ENCODE assay signal across 16 cellular contexts in genomic region chr2:238313991-238314350, GRCh38. TPM values are rescaled to one million over a fixed set of nuclear protein-coding genes. Genes with fewer than 3 reads are reported as not detected.
A peak's percentile ranks its signal among the peaks of the same experiment; 100 is the strongest.
DNase-seq lines count a peak whose midpoint lies in the region; ATAC-seq, FAIRE-seq and TF ChIP-seq lines count a peak whose summit lies in the region.
"Had no signal": no experiment of that assay in that cellular context is flagged by ENCODE, and none has a peak within 500 bp of the region (broad histone marks: within the 10 kb centered on the region; RNA-seq: fewer than 3 reads in every experiment).

No MANE protein-coding gene starts in this region.

- H3K9me3 ChIP-seq in Karpas-422 (ENCODE audit: low read length) (no peaks in the 10 kb centered on the region), neuronal stem cell (replicated peaks in 1 of 2; ENCODE audit: control insufficient read depth in 2 of 2, insufficient read depth in 1 of 2, low read depth in 1 of 2, low read length in 2 of 2) (peaks cover 1 to 4% of the 10 kb centered on the region in 2 donors)
- H3K9me3 ChIP-seq: Caco-2, HAP-1 had no signal

- H3K4me2 ChIP-seq in Karpas-422 (ENCODE audit: low read depth, low read length, poor library complexity, severe bottlenecking) (no peak overlapping the region), neuronal stem cell (ENCODE audit: insufficient read depth, low read length, poor library complexity, severe bottlenecking) (no peak overlapping the region)

- no peak overlapping the region for H3K27ac ChIP-seq in Karpas-422 (ENCODE audit: low read length)
- H3K27ac ChIP-seq in neuronal stem cell (replicated peaks; ENCODE audit: low read length): no peak overlapping the region
- H3K27ac ChIP-seq: GM23248 had no signal

- H4K8ac ChIP-seq in neuronal stem cell (ENCODE audit: low read depth, low read length): no peak overlapping the region

- H4K20me1 ChIP-seq in Karpas-422 (ENCODE audit: insufficient read depth, low read depth, low read length): no peaks in the 10 kb centered on the region

- FAIRE-seq in H54 (lab: Jason Lieb, UNC): no peak
- FAIRE-seq: G401.6, GM12892, H1 had no signal

- H2AFZ ChIP-seq in Karpas-422 (ENCODE audit: low read length): peak overlapping the region; percentile 54; the same call in 1 of the 2 replicates
- peak overlapping the region; percentile 45 for H2AFZ ChIP-seq in neuronal stem cell (ENCODE audit: low read length)
- H2AFZ ChIP-seq: GM23248 had no signal

- H2BK15ac ChIP-seq in neuronal stem cell (ENCODE audit: low read length): no peak overlapping the region

- H3K27me3 ChIP-seq in Karpas-422 (ENCODE audit: low read length): no peaks in the 10 kb centered on the region
- H3K27me3 ChIP-seq in neuronal stem cell (ENCODE audit: control insufficient read depth in 3 of 3, insufficient read depth in 3 of 3, low read depth in 1 of 3, low read length in 3 of 3): no peaks in the 10 kb centered on the region

- H2BK120ac ChIP-seq in neuronal stem cell (ENCODE audit: low read depth, low read length): no peak overlapping the region

- no peaks in the 10 kb centered on the region for H3K36me3 ChIP-seq in Karpas-422 (ENCODE audit: insufficient read depth, low read length)
- H3K36me3 ChIP-seq in neuronal stem cell (replicated peaks in 1 of 2; ENCODE audit: control insufficient read depth in 2 of 2, insufficient read depth in 2 of 2, low read length in 2 of 2): no peaks in the 10 kb centered on the region
- H3K36me3 ChIP-seq: HAP-1 had no signal

- no peak for DNase-seq in Karpas-422
- no peak for DNase-seq in neuronal stem cell (ENCODE audit: low spot score)
- DNase-seq in sciatic nerve (ENCODE audit: low spot score): peak; percentile 18
- no peak for DNase-seq in H54 (ENCODE audit: insufficient read length, low spot score)
- DNase-seq in islet precursor cell: no peak
- DNase-seq: C1 segment of cervical spinal cord; Caco-2; CD4-positive, alpha-beta memory T cell; DMS153; GM23248; HFFc6 had no signal

- no peak overlapping the region for H3K18ac ChIP-seq in neuronal stem cell (ENCODE audit: low read length)

- H3K9me2 ChIP-seq in Karpas-422 (replicated peaks; ENCODE audit: insufficient read depth, low read length): no peaks in the 10 kb centered on the region

- no peak for TF ChIP-seq POLR2A in H54 (IDR thresholded peaks at IDR 0.05; ENCODE audit: low read depth, low read length)

- no peak overlapping the region for H3K23ac ChIP-seq in neuronal stem cell (ENCODE audit: low read depth, low read length, poor library complexity)

- no peak overlapping the region for H2BK5ac ChIP-seq in neuronal stem cell (ENCODE audit: low read length)

- no peak overlapping the region for H3K4ac ChIP-seq in neuronal stem cell (ENCODE audit: low read length)

- H3K79me2 ChIP-seq in Karpas-422 (ENCODE audit: low read length): no peaks in the 10 kb centered on the region

- no CpG with 5 or more reads among the region's 2 CpGs for WGBS in neuronal stem cell (ENCODE audit: extremely low coverage in 2 of 2, insufficient read length in 2 of 2, insufficient replicate concordance in 1 of 2), 2 donors

- H4K91ac ChIP-seq in neuronal stem cell (ENCODE audit: low read depth, low read length, poor library complexity): no peak overlapping the region

- intact Hi-C loops in sciatic nerve (cut with DNase I): no loop called here

- ATAC-seq in sciatic nerve (no peak), GM19455 (IDR thresholded peaks at IDR 0.05; ENCODE audit: unreplicated experiment) (no peak)

- no peak overlapping the region for H3K14ac ChIP-seq in neuronal stem cell (ENCODE audit: low read length)

- H2BK12ac ChIP-seq in neuronal stem cell (ENCODE audit: low read length): no peak overlapping the region

- H3K4me3 ChIP-seq in Karpas-422 (ENCODE audit: low read length): no peak overlapping the region
- H3K4me3 ChIP-seq in neuronal stem cell (ENCODE audit: low read length in 2 of 2): no peak overlapping the region
- H3K4me3 ChIP-seq: GM23248, HAP-1 had no signal

- peaks cover 27% of the 10 kb centered on the region for H3K4me1 ChIP-seq in Karpas-422 (ENCODE audit: low read length)
- no peaks in the 10 kb centered on the region for H3K4me1 ChIP-seq in neuronal stem cell (ENCODE audit: control insufficient read depth in 2 of 2, insufficient read depth in 1 of 2, low read depth in 1 of 2, low read length in 2 of 2)
- H3K4me1 ChIP-seq: Caco-2, HAP-1 had no signal

- H3K9ac ChIP-seq in Karpas-422 (ENCODE audit: low read length): no peak overlapping the region
- H3K9ac ChIP-seq in neuronal stem cell (ENCODE audit: low read depth, low read length, poor library complexity): no peak overlapping the region
- H3K9ac ChIP-seq: GM23248 had no signal

- H3K79me1 ChIP-seq in neuronal stem cell (ENCODE audit: low read depth, low read length): no peaks in the 10 kb centered on the region

- H2AK5ac ChIP-seq in neuronal stem cell (ENCODE audit: low read depth, low read length): no peak overlapping the region

RNA-seq across cellular contexts. Expression of gene TRAF3IP1, which starts 6.3 kb away (rescaled TPM):
- total RNA-seq in Karpas-422 (2014; rRNA removed; shearing (Covaris generic); ENCODE audit: low replicate concordance): 16.0 and 18.4 TPM in 2 replicates
- polyA plus RNA-seq in neuronal stem cell (2013, experiment 1 of 2): 13.8 TPM
- 14.5 TPM for polyA plus RNA-seq in neuronal stem cell (2013, experiment 2 of 2)
- total RNA-seq in sciatic nerve: 33.4 TPM

RNA-seq across cellular contexts. Expression of gene PER2, which starts 25.6 kb away (rescaled TPM):
- 19.0 and 23.3 TPM in 2 replicates for total RNA-seq in Karpas-422 (2014; rRNA removed; shearing (Covaris generic); ENCODE audit: low replicate concordance)
- polyA plus RNA-seq in neuronal stem cell (2013, experiment 1 of 2): 2.4 TPM
- 2.6 TPM for polyA plus RNA-seq in neuronal stem cell (2013, experiment 2 of 2)
- 24.7 TPM for total RNA-seq in sciatic nerve
